Comparison of ENCODE assay signal across 38 cellular contexts in genomic region chrX:137891431-137891830, GRCh38.
"Had no signal": no experiment of that assay in that cellular context is flagged by ENCODE, and none has a peak within 500 bp of the region (broad histone marks: within the 10 kb centered on the region; RNA-seq: fewer than 3 reads in every experiment).

No MANE protein-coding gene starts in this region.

- H3K36me3 ChIP-seq: adrenal gland, ascending aorta, brain microvascular endothelial cell, breast epithelium, cardiac muscle cell had no signal

- H3K27me3 ChIP-seq: ascending aorta, body of pancreas, brain microvascular endothelial cell, cardiac muscle cell had no signal

- H3K36me3 Mint-ChIP-seq: activated naive CD4-positive, alpha-beta T cell treated with anti-CD3 and anti-CD28 coated beads, Interleukin-2, amount 10 ng/mL, durations not matched to agents 7 days and 5 days; activated naive CD4-positive, alpha-beta T cell treated with anti-CD3 and anti-CD28 coated beads, Interleukin-2, amount 50 U/mL, for 24 hours; activated naive CD4-positive, alpha-beta T cell treated with anti-CD3 and anti-CD28 coated beads, Interleukin-2, amount 50 U/mL, for 72 hours; activated naive CD8-positive, alpha-beta T cell; activated naive CD8-positive, alpha-beta T cell treated with anti-CD3 and anti-CD28 coated beads for 36 hours; activated naive CD8-positive, alpha-beta T cell treated with anti-CD3 and anti-CD28 coated beads, Interleukin-2, amount 10 ng/mL, durations not matched to agents 7 days and 5 days; brain had no signal

- H3K4me1 ChIP-seq: adrenal gland, ascending aorta, body of pancreas, breast epithelium had no signal

- DNase-seq: activated effector memory CD4-positive, alpha-beta T cell treated with anti-CD3 and anti-CD28 coated beads, Interleukin-2, amount 50 U/mL, for 16 hours; activated effector memory CD4-positive, alpha-beta T cell treated with Interleukin-2 at 50 U/mL for 16 hours; activated gamma-delta T cell; activated gamma-delta T cell treated with Interleukin-2 at 50 U/mL for 16 hours; activated naive CD4-positive, alpha-beta T cell; activated naive CD4-positive, alpha-beta T cell treated with anti-CD3 and anti-CD28 coated beads for 36 hours; activated naive CD4-positive, alpha-beta T cell treated with anti-CD3 and anti-CD28 coated beads, Interleukin-2, amount 10 ng/mL, durations not matched to agents 7 days and 5 days; activated naive CD4-positive, alpha-beta T cell treated with anti-CD3 and anti-CD28 coated beads, Interleukin-2, amount 50 U/mL, for 16 hours; activated naive CD4-positive, alpha-beta T cell treated with Interleukin-2 at 50 U/mL for 16 hours; activated naive CD8-positive, alpha-beta T cell treated with anti-CD3 and anti-CD28 coated beads for 36 hours; activated naive CD8-positive, alpha-beta T cell treated with anti-CD3 and anti-CD28 coated beads, Interleukin-2, amount 10 ng/mL, durations not matched to agents 7 days and 5 days; activated naive CD8-positive, alpha-beta T cell treated with anti-CD3 and anti-CD28 coated beads, Interleukin-2, amount 50 U/mL, for 24 hours; activated T-cell treated with anti-CD3 and anti-CD28 coated beads, Interleukin-2, amount 50 U/mL, for 1 hour; activated T-cell treated with anti-CD3 and anti-CD28 coated beads, Interleukin-2, amount 50 U/mL, for 24 hours; activated T-cell treated with anti-CD3 and anti-CD28 coated beads, Interleukin-2, amount 50 U/mL, for 4 hours; activated T-cell treated with anti-CD3 and anti-CD28 coated beads, Interleukin-2, amount 50 U/mL, for 48 hours; activated T-cell treated with anti-CD3 and anti-CD28 coated beads, Interleukin-2, amount 50 U/mL, for 72 hours; adrenal gland; amniotic stem cell; amygdala; anterior cingulate cortex; aorta; body of pancreas; brain microvascular endothelial cell; caudate nucleus; central memory CD4-positive, alpha-beta T cell; cerebellar nuclear complex had no signal

- H3K27ac ChIP-seq: adrenal gland, ascending aorta, body of pancreas, brain microvascular endothelial cell, breast epithelium, cardiac muscle cell had no signal

- H3K27ac Mint-ChIP-seq: activated naive CD4-positive, alpha-beta T cell treated with anti-CD3 and anti-CD28 coated beads for 36 hours; activated naive CD4-positive, alpha-beta T cell treated with anti-CD3 and anti-CD28 coated beads, Interleukin-2, amount 10 ng/mL, durations not matched to agents 7 days and 5 days; activated naive CD4-positive, alpha-beta T cell treated with anti-CD3 and anti-CD28 coated beads, Interleukin-2, amount 50 U/mL, for 24 hours; activated naive CD4-positive, alpha-beta T cell treated with anti-CD3 and anti-CD28 coated beads, Interleukin-2, amount 50 U/mL, for 72 hours; activated naive CD8-positive, alpha-beta T cell; activated naive CD8-positive, alpha-beta T cell treated with anti-CD3 and anti-CD28 coated beads for 36 hours; activated naive CD8-positive, alpha-beta T cell treated with anti-CD3 and anti-CD28 coated beads, Interleukin-2, amount 10 ng/mL, durations not matched to agents 7 days and 5 days; activated naive CD8-positive, alpha-beta T cell treated with anti-CD3 and anti-CD28 coated beads, Interleukin-2, amount 50 U/mL, for 24 hours; activated T-cell treated with anti-CD3 and anti-CD28 coated beads, Interleukin-2, amount 50 U/mL, for 24 hours; activated T-cell treated with anti-CD3 and anti-CD28 coated beads, Interleukin-2, amount 50 U/mL, for 72 hours; activated T-helper 1 cell treated with anti-CD3 and anti-CD28 coated beads, Interleukin-12 subunit alpha, Interleukin-12 subunit beta, Interleukin-2, Interleukin-4 antibody, amounts not matched to agents 30 ng/mL and 10 ng/mL and 1 ng/mL, durations not matched to agents 14 hours and 24 hours and 36 hours; activated T-helper 17 cell treated with anti-CD3 and anti-CD28 coated beads, Interleukin-2, amount 50 U/mL, for 72 hours; activated T-helper 2 cell treated with anti-CD3 and anti-CD28 coated beads, Interferon-gamma antibody, Interleukin-2, Interleukin-4, amounts not matched to agents 10 μg/mL and 5 μg/mL and 100 μg/mL, durations not matched to agents 14 hours and 24 hours and 36 hours; brain had no signal

- H3K4me1 Mint-ChIP-seq: activated naive CD4-positive, alpha-beta T cell treated with anti-CD3 and anti-CD28 coated beads, Interleukin-2, amount 10 ng/mL, durations not matched to agents 7 days and 5 days; activated naive CD4-positive, alpha-beta T cell treated with anti-CD3 and anti-CD28 coated beads, Interleukin-2, amount 50 U/mL, for 24 hours; activated naive CD8-positive, alpha-beta T cell treated with anti-CD3 and anti-CD28 coated beads for 36 hours; activated naive CD8-positive, alpha-beta T cell treated with anti-CD3 and anti-CD28 coated beads, Interleukin-2, amount 10 ng/mL, durations not matched to agents 7 days and 5 days; activated naive CD8-positive, alpha-beta T cell treated with anti-CD3 and anti-CD28 coated beads, Interleukin-2, amount 50 U/mL, for 24 hours; activated T-helper 17 cell treated with anti-CD3 and anti-CD28 coated beads, Interleukin-2, amount 50 U/mL, for 72 hours; central memory CD8-positive, alpha-beta T cell had no signal

- H3K9me3 Mint-ChIP-seq: activated naive CD4-positive, alpha-beta T cell treated with anti-CD3 and anti-CD28 coated beads, Interleukin-2, amount 10 ng/mL, durations not matched to agents 7 days and 5 days; activated naive CD4-positive, alpha-beta T cell treated with anti-CD3 and anti-CD28 coated beads, Interleukin-2, amount 50 U/mL, for 24 hours; activated naive CD8-positive, alpha-beta T cell treated with anti-CD3 and anti-CD28 coated beads for 36 hours; activated naive CD8-positive, alpha-beta T cell treated with anti-CD3 and anti-CD28 coated beads, Interleukin-2, amount 10 ng/mL, durations not matched to agents 7 days and 5 days; activated naive CD8-positive, alpha-beta T cell treated with anti-CD3 and anti-CD28 coated beads, Interleukin-2, amount 50 U/mL, for 24 hours; activated T-cell treated with anti-CD3 and anti-CD28 coated beads, Interleukin-2, amount 50 U/mL, for 24 hours; activated T-cell treated with anti-CD3 and anti-CD28 coated beads, Interleukin-2, amount 50 U/mL, for 4 hours; activated T-helper 1 cell treated with anti-CD3 and anti-CD28 coated beads, Interleukin-12 subunit alpha, Interleukin-12 subunit beta, Interleukin-2, Interleukin-4 antibody, amounts not matched to agents 30 ng/mL and 10 ng/mL and 1 ng/mL, durations not matched to agents 14 hours and 24 hours and 36 hours; activated T-helper 17 cell treated with anti-CD3 and anti-CD28 coated beads, Interleukin-2, amount 50 U/mL, for 72 hours; activated T-helper 2 cell treated with anti-CD3 and anti-CD28 coated beads, Interferon-gamma antibody, Interleukin-2, Interleukin-4, amounts not matched to agents 10 μg/mL and 5 μg/mL and 100 μg/mL, durations not matched to agents 14 hours and 24 hours and 36 hours; central memory CD8-positive, alpha-beta T cell had no signal

- H3K9me3 ChIP-seq: adrenal gland, ascending aorta, body of pancreas, breast epithelium had no signal

- H3K27me3 Mint-ChIP-seq: activated naive CD4-positive, alpha-beta T cell treated with anti-CD3 and anti-CD28 coated beads, Interleukin-2, amount 10 ng/mL, durations not matched to agents 7 days and 5 days; activated naive CD4-positive, alpha-beta T cell treated with anti-CD3 and anti-CD28 coated beads, Interleukin-2, amount 50 U/mL, for 24 hours; activated naive CD8-positive, alpha-beta T cell; activated naive CD8-positive, alpha-beta T cell treated with anti-CD3 and anti-CD28 coated beads for 36 hours; activated naive CD8-positive, alpha-beta T cell treated with anti-CD3 and anti-CD28 coated beads, Interleukin-2, amount 10 ng/mL, durations not matched to agents 7 days and 5 days; activated naive CD8-positive, alpha-beta T cell treated with anti-CD3 and anti-CD28 coated beads, Interleukin-2, amount 50 U/mL, for 24 hours; activated T-helper 17 cell treated with anti-CD3 and anti-CD28 coated beads, Interleukin-2, amount 50 U/mL, for 72 hours; central memory CD8-positive, alpha-beta T cell had no signal

- H3K4me3 ChIP-seq: adrenal gland, ascending aorta, body of pancreas, breast epithelium, cardiac muscle cell had no signal

- H3K4me3 Mint-ChIP-seq: activated naive CD4-positive, alpha-beta T cell treated with anti-CD3 and anti-CD28 coated beads for 36 hours; activated naive CD4-positive, alpha-beta T cell treated with anti-CD3 and anti-CD28 coated beads, Interleukin-2, amount 10 ng/mL, durations not matched to agents 7 days and 5 days; activated naive CD4-positive, alpha-beta T cell treated with anti-CD3 and anti-CD28 coated beads, Interleukin-2, amount 50 U/mL, for 24 hours; activated naive CD8-positive, alpha-beta T cell; activated naive CD8-positive, alpha-beta T cell treated with anti-CD3 and anti-CD28 coated beads for 36 hours; activated naive CD8-positive, alpha-beta T cell treated with anti-CD3 and anti-CD28 coated beads, Interleukin-2, amount 10 ng/mL, durations not matched to agents 7 days and 5 days; activated naive CD8-positive, alpha-beta T cell treated with anti-CD3 and anti-CD28 coated beads, Interleukin-2, amount 50 U/mL, for 24 hours; activated T-cell treated with anti-CD3 and anti-CD28 coated beads, Interleukin-2, amount 50 U/mL, for 24 hours; activated T-cell treated with anti-CD3 and anti-CD28 coated beads, Interleukin-2, amount 50 U/mL, for 4 hours; activated T-cell treated with anti-CD3 and anti-CD28 coated beads, Interleukin-2, amount 50 U/mL, for 72 hours; activated T-helper 1 cell treated with anti-CD3 and anti-CD28 coated beads, Interleukin-12 subunit alpha, Interleukin-12 subunit beta, Interleukin-2, Interleukin-4 antibody, amounts not matched to agents 30 ng/mL and 10 ng/mL and 1 ng/mL, durations not matched to agents 14 hours and 24 hours and 36 hours; activated T-helper 17 cell treated with anti-CD3 and anti-CD28 coated beads, Interleukin-2, amount 50 U/mL, for 72 hours; brain; central memory CD8-positive, alpha-beta T cell had no signal
